In the genomic region with DNA sequence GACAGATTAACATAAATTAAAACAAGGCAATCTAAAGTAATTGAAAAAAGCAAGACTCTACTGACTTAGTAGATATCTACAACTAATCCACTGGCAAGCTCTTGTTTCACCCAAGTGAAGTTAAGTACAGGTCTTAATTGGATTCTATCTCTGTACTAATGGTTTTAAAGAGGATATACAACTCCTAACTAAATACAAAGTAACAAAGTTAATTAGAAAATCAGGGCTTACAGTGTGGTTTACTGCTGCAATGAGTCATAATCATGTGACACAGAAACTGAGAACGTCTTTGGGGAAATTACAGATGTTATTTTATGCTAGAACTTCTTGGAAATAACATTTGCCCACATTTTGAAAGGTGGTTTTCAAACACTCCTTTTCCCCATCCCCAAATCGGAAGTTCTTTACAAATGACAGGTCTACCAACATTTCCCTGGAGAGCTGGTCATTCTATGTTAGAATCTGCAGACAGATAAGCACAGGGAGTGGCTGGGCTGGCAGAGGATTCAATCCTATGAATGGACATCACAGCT, we compare ENCODE assay signal across 8 cellular contexts.
A peak's percentile ranks its signal among the peaks of the same experiment; 100 is the strongest.
DNase-seq lines count a peak whose midpoint lies in the region; ATAC-seq and TF ChIP-seq lines count a peak whose summit lies in the region.

No MANE protein-coding gene starts in this region.

- H2AK5ac ChIP-seq in mesendoderm (ENCODE audit: low read length): no peak overlapping the region

- H3K9me3 ChIP-seq in WERI-Rb-1 (ENCODE audit: severe bottlenecking): no peaks in the 10 kb centered on the region

- H3K79me2 ChIP-seq in mesendoderm (ENCODE audit: control insufficient read depth, insufficient read depth, low read length): no peaks in the 10 kb centered on the region

- H3K27ac ChIP-seq in WERI-Rb-1: peak overlapping the region; percentile 82
- H3K27ac ChIP-seq in mesendoderm (ENCODE audit: low read depth, low read length): no peak overlapping the region

- H3K4me1 ChIP-seq in mesendoderm (ENCODE audit: control insufficient read depth, low read depth, low read length): peaks cover 3% of the 10 kb centered on the region

- no peak overlapping the region for H2BK15ac ChIP-seq in mesendoderm (replicated peaks; ENCODE audit: low read depth)

- H4K8ac ChIP-seq in mesendoderm (ENCODE audit: low read depth, low read length): no peak overlapping the region

- no peak overlapping the region for H3K18ac ChIP-seq in mesendoderm (ENCODE audit: low read length)

- H2BK120ac ChIP-seq in mesendoderm (ENCODE audit: low read depth, low read length): peak overlapping the region; percentile 28

- H3K56ac ChIP-seq in mesendoderm (ENCODE audit: low read length): no peak overlapping the region

- no peak overlapping the region for H3K4ac ChIP-seq in mesendoderm (ENCODE audit: low read depth, low read length)

- H3K4me3 ChIP-seq in WERI-Rb-1 (ENCODE audit: low read depth, low read length) (no peak overlapping the region), mesendoderm (ENCODE audit: low read length) (no peak overlapping the region)

- ATAC-seq in GM18520 (IDR thresholded peaks at IDR 0.05; ENCODE audit: unreplicated experiment) (peak; percentile 55), HG02798 (IDR thresholded peaks at IDR 0.05; ENCODE audit: poor library complexity, unreplicated experiment) (peak; percentile 72), GM21447 (IDR thresholded peaks at IDR 0.05; ENCODE audit: unreplicated experiment) (no peak)

- no peak overlapping the region for H4K5ac ChIP-seq in mesendoderm (ENCODE audit: low read length)

- no peaks in the 10 kb centered on the region for H3K79me1 ChIP-seq in mesendoderm (ENCODE audit: low read length)

- H3K4me2 ChIP-seq in mesendoderm (ENCODE audit: low read length): no peak overlapping the region

- no peak overlapping the region for H3K9ac ChIP-seq in mesendoderm (ENCODE audit: low read length)

- H3K27me3 ChIP-seq in WERI-Rb-1 (ENCODE audit: insufficient read depth, low read depth, severe bottlenecking) (no peaks in the 10 kb centered on the region), mesendoderm (ENCODE audit: insufficient read depth, low read length, poor library complexity) (no peaks in the 10 kb centered on the region)

- no peak for TF ChIP-seq CTCF in WERI-Rb-1 (IDR thresholded peaks at IDR 0.05; ENCODE audit: low read depth, low read length)

- no CpG with 5 or more reads among the region's 2 CpGs for WGBS in mesendoderm (ENCODE audit: extremely low coverage, insufficient coverage, low lambda C conversion rate)

- DNase-seq in WERI-Rb-1 (peak; percentile 52), mesendoderm (no peak), RKO (ENCODE audit: low spot score) (no peak), KG1 (lab: John Stamatoyannopoulos, UW) (no peak), NCI-H2196 (lab: John Stamatoyannopoulos, UW; ENCODE audit: unreplicated experiment) (no peak)

- no peak overlapping the region for H3K23ac ChIP-seq in mesendoderm (ENCODE audit: low read length)

- no peak overlapping the region for H2BK5ac ChIP-seq in mesendoderm (ENCODE audit: low read length)

- H3K36me3 ChIP-seq in WERI-Rb-1 (no peaks in the 10 kb centered on the region; the same call in 1 of the 2 replicates), mesendoderm (ENCODE audit: control insufficient read depth, insufficient read depth, low read length) (no peaks in the 10 kb centered on the region)
